ENCODE assay signal across 8 cellular contexts in the genomic region with DNA sequence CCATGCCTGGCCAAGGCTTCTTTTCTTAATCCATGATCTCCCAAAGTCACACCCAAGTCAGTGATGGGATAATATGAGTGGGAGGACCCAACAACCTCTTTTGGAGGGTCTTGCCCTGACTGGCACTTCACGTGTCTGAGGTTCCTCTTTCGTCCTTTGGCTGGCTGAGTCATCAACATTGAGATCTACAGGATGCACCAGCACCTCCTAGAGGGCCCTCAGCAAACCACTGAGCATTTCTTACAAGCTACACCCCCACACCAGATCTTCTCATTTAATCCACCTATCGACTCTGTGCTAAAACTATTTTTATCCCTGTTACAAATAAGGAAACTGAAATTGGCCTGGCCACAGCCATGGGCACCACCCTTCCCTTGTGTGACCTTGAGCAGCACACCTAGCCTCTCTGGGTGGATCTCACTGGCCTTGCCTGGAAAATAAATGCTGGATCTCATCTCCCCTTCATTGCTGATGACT.
A peak's percentile ranks its signal among the peaks of the same experiment; 100 is the strongest.
DNase-seq lines count a peak whose midpoint lies in the region; ATAC-seq and TF ChIP-seq lines count a peak whose summit lies in the region.

No MANE protein-coding gene starts in this region.

- peak overlapping the region; percentile 20; the same call in 1 of the 2 replicates for H3K4me3 ChIP-seq in GM12864 (ENCODE audit: low read depth, low read length)

- in situ Hi-C loops in KBM-7 (cut with MboI; ENCODE audit: low pct_unique_long_range_greater_than_20kb, low sequenced_read_pairs): no loop called here

- peak; percentile 91 for DNase-seq in GM12864 (ENCODE audit: low read depth)
- peak; percentile 91 for DNase-seq in KBM-7
- DNase-seq in activated CD4-positive, alpha-beta T cell treated with anti-CD3 and anti-CD28 coated beads, Interleukin-2, amount 50 U/mL, for 48 hours: peak; percentile 61 to 76
- peak; percentile 25 to 27 for DNase-seq in erythroblast (lab: John Stamatoyannopoulos, UW)
- DNase-seq in stimulated activated CD4-positive, alpha-beta T cell treated with anti-CD3 and anti-CD28 coated beads, Interleukin-1b, Interleukin-23, amount 100 ng/mL, for 4 hours (ENCODE audit: low read depth in 2 of 2): peak; percentile 34 to 57
- DNase-seq in NCI-H510A treated with DMSO at 0.1 percent for 48 hours (lab: John Stamatoyannopoulos, UW): no peak
- DNase-seq in hippocampal formation (lab: John Stamatoyannopoulos, UW): no peak

- peak; percentile 85 for TF ChIP-seq CTCF in GM12864 (IDR thresholded peaks at IDR 0.05; ENCODE audit: low read depth, low read length, missing control alignments)

- ATAC-seq in GM21737 (IDR thresholded peaks at IDR 0.05; ENCODE audit: unreplicated experiment): peak; percentile 72

- no peak for TF ChIP-seq POLR2A in erythroblast (IDR thresholded peaks at IDR 0.05; ENCODE audit: low read length)

Comparison
In these comparisons a context has a peak if more than half of its experiments do, and no peak if none do; other contexts are left out.
1. DNase-seq: peak in GM12864 (single experiment), KBM-7 (single experiment), activated CD4-positive, alpha-beta T cell treated with anti-CD3 and anti-CD28 coated beads, Interleukin-2, amount 50 U/mL, for 48 hours (2 of 2), erythroblast (2 of 2) and stimulated activated CD4-positive, alpha-beta T cell treated with anti-CD3 and anti-CD28 coated beads, Interleukin-1b, Interleukin-23, amount 100 ng/mL, for 4 hours (2 of 2); none in NCI-H510A treated with DMSO at 0.1 percent for 48 hours (single experiment) and hippocampal formation (0 of 2).